9 cellular contexts compared by ENCODE assay signal in genomic region chr5:181190711-181191525, GRCh38. TPM values are rescaled to one million over a fixed set of nuclear protein-coding genes. Genes with fewer than 3 reads are reported as not detected.
A peak's percentile ranks its signal among the peaks of the same experiment; 100 is the strongest.
DNase-seq lines count a peak whose midpoint lies in the region; ATAC-seq and TF ChIP-seq lines count a peak whose summit lies in the region.
"Had no signal": no experiment of that assay in that cellular context is flagged by ENCODE, and none has a peak within 500 bp of the region (broad histone marks: within the 10 kb centered on the region; RNA-seq: fewer than 3 reads in every experiment).

No MANE protein-coding gene starts in this region.

- CTCF ChIA-PET in CD8-positive, alpha-beta memory T cell (lab: Charles Lee), result interaction anchor here (0.7 to 11.3 kb wide), 16 partner anchors 8 to 91 kb away, joined by 3 to 164 read pairs (median 6); partner anchors contain the start of genes RACK1, TRIM41, TRIM52 and TRIM7
- CTCF ChIA-PET in Panc1 (lab: Charles Lee), result no interaction called here

- ATAC-seq in Panc1, result peak; percentile 4
- ATAC-seq in stimulated activated effector memory CD8-positive, alpha-beta T cell treated with anti-CD3 and anti-CD28 coated beads, Interleukin-12 subunit alpha, Interleukin-12 subunit beta, amount 100 ng/mL, for 72 hours, result peak; percentile 6

- H3K4me3 ChIP-seq in CD8-positive, alpha-beta memory T cell (ENCODE audit: low read length), result peak overlapping the region; percentile 100
- peak overlapping the region; percentile 85 to 98 for H3K4me3 ChIP-seq in Panc1 (ENCODE audit: low read depth in 2 of 2, low read length in 2 of 2)

- no TSS peak for BruUV-seq in Panc1 (replicated peaks; lab: Mats Ljungman, UMichigan)

- peak overlapping the region; percentile 83 for H3K27ac ChIP-seq in CD8-positive, alpha-beta memory T cell (ENCODE audit: low read depth, low read length)
- H3K27ac ChIP-seq in Panc1 (ENCODE audit: low read length), result peak overlapping the region; percentile 82

- peaks cover 0 to 18% (median 12%) of the 10 kb centered on the region in 5 donors for H3K9me3 Mint-ChIP-seq in CD8-positive, alpha-beta memory T cell
- H3K9me3 Mint-ChIP-seq in brain, result peaks cover 0 to 24% (median 4%) of the 10 kb centered on the region in 5 experiments
- no peaks in the 10 kb centered on the region for H3K9me3 Mint-ChIP-seq in stimulated activated effector memory CD8-positive, alpha-beta T cell treated with anti-CD3 and anti-CD28 coated beads, Interleukin-12 subunit alpha, Interleukin-12 subunit beta, amount 100 ng/mL, for 72 hours

- peak; percentile 74; the same call in 1 of the 2 replicates for TF ChIP-seq CTCF in Panc1 (IDR thresholded peaks at IDR 0.05)
- TF ChIP-seq CTCF in brain (conservative IDR thresholded peaks at IDR 0.05), result peak in 1 of 2 experiments; percentile 45

- intact Hi-C loops in Panc1 (cut with micrococcal nuclease; ENCODE audit: unreplicated experiment), result loop anchor here (2.0 kb wide), 1 partner anchor 30 kb away; no protein-coding TSS in a partner anchor

- no peaks in the 10 kb centered on the region for H3K27me3 ChIP-seq in CD8-positive, alpha-beta memory T cell (ENCODE audit: insufficient read depth, low read length, poor library complexity, severe bottlenecking)
- no peaks in the 10 kb centered on the region for H3K27me3 ChIP-seq in Panc1 (ENCODE audit: control insufficient read depth, insufficient read depth, low read length)

- POLR2A ChIA-PET in CD8-positive, alpha-beta memory T cell (lab: Charles Lee), result interaction anchor here (0.6 to 6.3 kb wide), 14 partner anchors 8 to 380 kb away, joined by 3 to 168 read pairs (median 4); partner anchors contain the start of genes TRIM41, TRIM52 and TRIM7
- POLR2A ChIA-PET in Panc1 (lab: Charles Lee), result interaction anchor here (0.5 to 0.8 kb wide), 3 partner anchors 14 to 53 kb away, joined by 3 to 4 read pairs (median 4); partner anchors contain the start of genes RACK1 and TRIM7

- H3K27me3 Mint-ChIP-seq in CD8-positive, alpha-beta memory T cell, result peaks cover 0 to 36% of the 10 kb centered on the region in 2 donors
- H3K27me3 Mint-ChIP-seq in brain, result peaks cover 30% of the 10 kb centered on the region

- H3K36me3 ChIP-seq in CD8-positive, alpha-beta memory T cell (ENCODE audit: insufficient read depth, low read length), result no peaks in the 10 kb centered on the region
- no peaks in the 10 kb centered on the region for H3K36me3 ChIP-seq in Panc1 (ENCODE audit: control insufficient read depth, insufficient read depth, low read length)

- peaks cover 6% of the 10 kb centered on the region for H3K4me1 ChIP-seq in CD8-positive, alpha-beta memory T cell (ENCODE audit: insufficient read depth, low read length)
- peaks cover 21% of the 10 kb centered on the region for H3K4me1 ChIP-seq in Panc1 (ENCODE audit: control insufficient read depth, insufficient read depth, low read length)

- in situ Hi-C loops in Panc1 (cut with HindIII; ENCODE audit: low pct_unique_long_range_greater_than_20kb, low sequenced_read_pairs), result no loop called here

- peak; percentile 27 to 68 (median 43) for DNase-seq in CD8-positive, alpha-beta memory T cell
- DNase-seq in HCEC 1CT, result peak; percentile 29
- DNase-seq in Panc1 (ENCODE audit: low read depth, low spot score), result no peak
- DNase-seq in kidney tubule cell (ENCODE audit: low spot score), result peak; percentile 54
- DNase-seq in stimulated activated effector memory CD8-positive, alpha-beta T cell treated with anti-CD3 and anti-CD28 coated beads, Interleukin-12 subunit alpha, Interleukin-12 subunit beta, amount 100 ng/mL, for 72 hours (ENCODE audit: low spot score in 2 of 2), result peak; percentile 30 to 79
- DNase-seq in NCI-H510A treated with DMSO at 0.1 percent for 48 hours (lab: John Stamatoyannopoulos, UW), result no peak
- DNase-seq in NCI-H187 treated with DMSO at 0.1 percent for 48 hours (lab: John Stamatoyannopoulos, UW), result no peak

- H3K9me3 ChIP-seq in CD8-positive, alpha-beta memory T cell (ENCODE audit: low read length), result no peaks in the 10 kb centered on the region
- H3K9me3 ChIP-seq in Panc1 (ENCODE audit: control insufficient read depth, insufficient read depth, low read depth, low read length), result no peaks in the 10 kb centered on the region

- peak overlapping the region; percentile 93 to 100 (median 98) for H3K27ac Mint-ChIP-seq in CD8-positive, alpha-beta memory T cell
- H3K27ac Mint-ChIP-seq in brain, result peak overlapping the region; percentile 93 to 94 (median 93)
- peak overlapping the region; percentile 100 for H3K27ac Mint-ChIP-seq in stimulated activated effector memory CD8-positive, alpha-beta T cell treated with anti-CD3 and anti-CD28 coated beads, Interleukin-12 subunit alpha, Interleukin-12 subunit beta, amount 100 ng/mL, for 72 hours

- H3K4me1 Mint-ChIP-seq in CD8-positive, alpha-beta memory T cell, result peaks cover 32 to 53% (median 43%) of the 10 kb centered on the region in 3 donors
- peaks cover 35% of the 10 kb centered on the region for H3K4me1 Mint-ChIP-seq in brain
- peaks cover 49% of the 10 kb centered on the region for H3K4me1 Mint-ChIP-seq in stimulated activated effector memory CD8-positive, alpha-beta T cell treated with anti-CD3 and anti-CD28 coated beads, Interleukin-12 subunit alpha, Interleukin-12 subunit beta, amount 100 ng/mL, for 72 hours

- H3K36me3 Mint-ChIP-seq in CD8-positive, alpha-beta memory T cell, result peaks cover 0 to 34% (median 0%) of the 10 kb centered on the region in 3 donors
- no peaks in the 10 kb centered on the region for H3K36me3 Mint-ChIP-seq in brain
- peaks cover 60% of the 10 kb centered on the region for H3K36me3 Mint-ChIP-seq in stimulated activated effector memory CD8-positive, alpha-beta T cell treated with anti-CD3 and anti-CD28 coated beads, Interleukin-12 subunit alpha, Interleukin-12 subunit beta, amount 100 ng/mL, for 72 hours

- H3K4me3 Mint-ChIP-seq in CD8-positive, alpha-beta memory T cell, result peak overlapping the region; percentile 94 to 100 (median 97)
- peak overlapping the region; percentile 97 to 100 (median 99) for H3K4me3 Mint-ChIP-seq in brain
- peak overlapping the region; percentile 97 for H3K4me3 Mint-ChIP-seq in stimulated activated effector memory CD8-positive, alpha-beta T cell treated with anti-CD3 and anti-CD28 coated beads, Interleukin-12 subunit alpha, Interleukin-12 subunit beta, amount 100 ng/mL, for 72 hours

RNA-seq across cellular contexts. Expression of gene TRIM7, which starts 14.1 kb away (rescaled TPM):
- total RNA-seq in CD8-positive, alpha-beta memory T cell, result 1 to 10 TPM; 2.2 to 2.3 TPM
- 0.74 TPM for polyA plus RNA-seq in CD8-positive, alpha-beta memory T cell
- total RNA-seq in Panc1 (2021; ENCODE audit: unreplicated experiment), result 25.8 TPM
- polyA plus RNA-seq in Panc1 (2012; ENCODE audit: insufficient read length), result 21.3 TPM
- polyA plus RNA-seq in brain (ENCODE audit: insufficient read depth, low read depth, low replicate concordance), result 0.22 TPM

RNA-seq across cellular contexts. Expression of gene TRIM41, which starts 32.2 kb away (rescaled TPM):
- 10 to 100 TPM; 35.2 to 42.7 TPM for total RNA-seq in CD8-positive, alpha-beta memory T cell
- 2.2 TPM for polyA plus RNA-seq in CD8-positive, alpha-beta memory T cell
- 58.3 TPM for total RNA-seq in Panc1 (2021; ENCODE audit: unreplicated experiment)
- polyA plus RNA-seq in Panc1 (2012; ENCODE audit: insufficient read length), result 72.2 TPM
- polyA plus RNA-seq in brain (ENCODE audit: insufficient read depth, low read depth, low replicate concordance), result 33.0 TPM

RNA-seq across cellular contexts. Expression of gene OR2V2, which starts 43.5 kb away (rescaled TPM):
- not detected for total RNA-seq in CD8-positive, alpha-beta memory T cell
- not detected for polyA plus RNA-seq in CD8-positive, alpha-beta memory T cell
- not detected for total RNA-seq in Panc1 (2021; ENCODE audit: unreplicated experiment)
- not detected for polyA plus RNA-seq in Panc1 (2012; ENCODE audit: insufficient read length)
- polyA plus RNA-seq in brain (ENCODE audit: insufficient read depth, low read depth, low replicate concordance), result not detected
- total RNA-seq: NCI-H460 had no signal

RNA-seq across cellular contexts. Expression of gene RACK1, which starts 52.8 kb away (rescaled TPM):
- total RNA-seq in CD8-positive, alpha-beta memory T cell, result 1,000 to 10,000 TPM; 2,341 to 2,398 TPM
- polyA plus RNA-seq in CD8-positive, alpha-beta memory T cell, result 1,821 TPM
- total RNA-seq in Panc1 (2021; ENCODE audit: unreplicated experiment), result 1,623 TPM
- polyA plus RNA-seq in Panc1 (2012; ENCODE audit: insufficient read length), result 2,695 TPM
- 2,812 TPM for polyA plus RNA-seq in brain (ENCODE audit: insufficient read depth, low read depth, low replicate concordance)

RNA-seq across cellular contexts. Expression of gene OR2V1, which starts 59.9 kb away (rescaled TPM):
- total RNA-seq in CD8-positive, alpha-beta memory T cell, result not detected
- polyA plus RNA-seq in CD8-positive, alpha-beta memory T cell, result not detected
- total RNA-seq in Panc1 (2021; ENCODE audit: unreplicated experiment), result not detected
- not detected for polyA plus RNA-seq in Panc1 (2012; ENCODE audit: insufficient read length)
- polyA plus RNA-seq in brain (ENCODE audit: insufficient read depth, low read depth, low replicate concordance), result not detected
- total RNA-seq: NCI-H460 had no signal

Comparison
In these comparisons a context has a peak if more than half of its experiments do, and no peak if none do; other contexts are left out.
1. DNase-seq: peak in CD8-positive, alpha-beta memory T cell (5 of 5), HCEC 1CT (single experiment), kidney tubule cell (single experiment) and stimulated activated effector memory CD8-positive, alpha-beta T cell treated with anti-CD3 and anti-CD28 coated beads, Interleukin-12 subunit alpha, Interleukin-12 subunit beta, amount 100 ng/mL, for 72 hours (2 of 2); none in Panc1 (single experiment), NCI-H510A treated with DMSO at 0.1 percent for 48 hours (single experiment) and NCI-H187 treated with DMSO at 0.1 percent for 48 hours (single experiment).
2. Peak in every context shown above with its lines, with median percentiles within 50 percentile points of each other: H3K27ac Mint-ChIP-seq and H3K4me3 Mint-ChIP-seq.